ENCODE assay signal across 20 cellular contexts in the genomic region with DNA sequence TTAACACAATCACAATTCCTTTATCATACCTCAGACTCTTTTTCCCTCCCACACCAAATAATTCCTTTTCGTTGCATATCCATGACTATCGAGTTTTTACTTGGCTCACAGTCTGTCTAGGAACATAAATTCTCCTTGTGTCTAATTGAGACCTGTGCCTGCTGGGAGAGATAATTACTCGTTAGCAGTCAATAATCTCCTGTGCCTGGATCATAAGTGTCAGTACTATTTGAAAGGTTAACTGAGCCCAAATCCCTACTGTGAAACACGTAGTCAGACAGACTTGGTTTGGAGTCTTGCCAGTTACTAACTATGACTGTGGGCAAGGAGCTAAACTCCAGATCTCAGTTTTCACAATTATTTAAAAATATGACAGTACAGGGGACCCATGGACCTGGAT.
"Had no signal": no experiment of that assay in that cellular context is flagged by ENCODE, and none has a peak within 500 bp of the region (broad histone marks: within the 10 kb centered on the region; RNA-seq: fewer than 3 reads in every experiment).

No MANE protein-coding gene starts in this region.

- H3K27ac Mint-ChIP-seq: memory B cell; mesothelial cell of epicardium; nephron progenitor cell; stimulated activated memory B cell treated with anti-CD40 and anti-IgM and Interleukin-4, amounts not matched to agents 10 μg/mL and 1 μg/mL and 100 μg/mL, for 72 hours; stimulated activated naive CD8-positive, alpha-beta T cell treated with anti-CD3 and anti-CD28 coated beads, Interleukin-15, Interleukin-2, amounts not matched to agents 100 ng/mL and 50 ng/mL, for 24 hours had no signal

- H3K9me3 ChIP-seq: esophagus squamous epithelium, gastroesophageal sphincter, psoas muscle, right lobe of liver, testis, tibial nerve, upper lobe of right lung, vagina had no signal

- H3K27me3 ChIP-seq: right lobe of liver, testis, upper lobe of right lung, vagina had no signal

- H3K4me1 ChIP-seq: gastroesophageal sphincter, psoas muscle, right lobe of liver, testis, tibial nerve, upper lobe of right lung had no signal

- H3K36me3 Mint-ChIP-seq: memory B cell; mesothelial cell of epicardium; stimulated activated memory B cell treated with anti-CD40 and anti-IgM and Interleukin-4, amounts not matched to agents 10 μg/mL and 1 μg/mL and 100 μg/mL, for 72 hours had no signal

- H3K36me3 ChIP-seq: esophagus squamous epithelium, gastroesophageal sphincter, right lobe of liver, tibial nerve, upper lobe of right lung, vagina had no signal

- H3K27ac ChIP-seq: esophagus squamous epithelium, gastroesophageal sphincter, psoas muscle, right lobe of liver, testis, tibial nerve, upper lobe of right lung, vagina had no signal

- H3K4me1 Mint-ChIP-seq: memory B cell; nephron progenitor cell; stimulated activated memory B cell treated with anti-CD40 and anti-IgM and Interleukin-4, amounts not matched to agents 10 μg/mL and 1 μg/mL and 100 μg/mL, for 72 hours had no signal

- DNase-seq: dermis blood vessel endothelial cell; esophagus squamous epithelium; glutamatergic neuron; islet precursor cell; nephron progenitor cell; psoas muscle; retina; right lobe of liver; stimulated activated CD4-positive, alpha-beta T cell treated with anti-CD3 and anti-CD28 coated beads, Interleukin-4, amount 100 ng/mL, for 1 hour; stimulated activated CD8-positive, alpha-beta memory T cell treated with anti-CD3 and anti-CD28 coated beads, Interleukin-4, amount 100 ng/mL, for 48 hours; testis; upper lobe of right lung had no signal

- H3K4me3 Mint-ChIP-seq: memory B cell; mesothelial cell of epicardium; nephron progenitor cell; stimulated activated memory B cell treated with anti-CD40 and anti-IgM and Interleukin-4, amounts not matched to agents 10 μg/mL and 1 μg/mL and 100 μg/mL, for 72 hours; stimulated activated naive CD8-positive, alpha-beta T cell treated with anti-CD3 and anti-CD28 coated beads, Interleukin-15, Interleukin-2, amounts not matched to agents 100 ng/mL and 50 ng/mL, for 24 hours had no signal

- ATAC-seq: gastroesophageal sphincter; left lobe of liver; psoas muscle; right lobe of liver; stimulated activated memory B cell treated with anti-CD40 and anti-IgM and Interleukin-4, amounts not matched to agents 10 μg/mL and 1 μg/mL and 100 μg/mL, for 72 hours; upper lobe of right lung had no signal

- H3K4me3 ChIP-seq: esophagus squamous epithelium, gastroesophageal sphincter, psoas muscle, right lobe of liver, testis, tibial nerve, upper lobe of right lung, vagina had no signal

- H3K9me3 Mint-ChIP-seq: memory B cell; mesothelial cell of epicardium; nephron progenitor cell; stimulated activated memory B cell treated with anti-CD40 and anti-IgM and Interleukin-4, amounts not matched to agents 10 μg/mL and 1 μg/mL and 100 μg/mL, for 72 hours; stimulated activated naive CD8-positive, alpha-beta T cell treated with anti-CD3 and anti-CD28 coated beads, Interleukin-15, Interleukin-2, amounts not matched to agents 100 ng/mL and 50 ng/mL, for 24 hours had no signal
